Comparison of ENCODE assay signal across 1 cellular context in the genomic region with DNA sequence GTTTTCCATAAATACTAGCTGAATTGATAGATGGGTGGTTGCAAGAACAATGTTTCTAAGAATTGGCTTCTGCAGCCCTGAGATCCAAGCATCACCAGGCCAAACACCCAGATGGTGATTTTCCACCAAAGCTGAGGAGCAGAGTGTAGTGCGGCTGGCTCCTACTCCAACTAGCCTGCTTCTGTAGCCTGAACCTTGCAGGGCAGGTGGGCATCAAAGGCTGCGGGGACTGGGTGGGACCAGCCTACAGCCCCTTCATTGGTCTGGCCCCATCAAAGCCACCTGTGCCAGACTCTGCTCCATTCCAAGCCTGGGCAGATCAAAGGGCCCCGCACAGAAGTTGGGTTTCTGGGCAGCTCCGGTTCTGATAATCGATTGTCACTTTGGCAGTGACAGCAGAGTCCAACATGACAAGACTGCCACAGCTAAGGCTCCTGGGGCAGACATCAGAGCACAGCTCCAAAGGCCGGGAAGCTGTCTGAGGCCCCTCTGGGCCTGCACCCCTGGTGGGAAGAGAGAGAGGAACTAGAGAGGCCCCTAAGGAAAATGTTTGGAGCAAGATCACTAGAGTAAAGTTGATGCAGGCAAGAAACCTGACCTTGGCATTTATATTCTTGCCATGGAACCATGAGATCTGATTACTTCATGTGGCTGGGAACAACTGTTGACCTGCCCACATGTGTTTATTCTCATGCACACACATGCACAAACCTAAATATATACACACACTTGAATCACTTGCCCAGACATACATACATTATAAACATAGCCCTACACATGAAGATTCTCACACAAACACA.
TF ChIP-seq lines count a peak whose summit lies in the region.

No MANE protein-coding gene starts in this region.

TF ChIP-seq in HepG2, 621 proteins besides CTCF, POLR2A, EP300 and RAD21:
- peak; percentile 38; the same call in 1 of the 2 replicates for TF ChIP-seq MNT (IDR thresholded peaks at IDR 0.05)
- TF ChIP-seq NR1H2 (CRISPR knock-in tag; IDR thresholded peaks at IDR 0.05; ENCODE audit: borderline replicate concordance, low read depth), result no peak
